8 cellular contexts compared by ENCODE assay signal in the genomic region with DNA sequence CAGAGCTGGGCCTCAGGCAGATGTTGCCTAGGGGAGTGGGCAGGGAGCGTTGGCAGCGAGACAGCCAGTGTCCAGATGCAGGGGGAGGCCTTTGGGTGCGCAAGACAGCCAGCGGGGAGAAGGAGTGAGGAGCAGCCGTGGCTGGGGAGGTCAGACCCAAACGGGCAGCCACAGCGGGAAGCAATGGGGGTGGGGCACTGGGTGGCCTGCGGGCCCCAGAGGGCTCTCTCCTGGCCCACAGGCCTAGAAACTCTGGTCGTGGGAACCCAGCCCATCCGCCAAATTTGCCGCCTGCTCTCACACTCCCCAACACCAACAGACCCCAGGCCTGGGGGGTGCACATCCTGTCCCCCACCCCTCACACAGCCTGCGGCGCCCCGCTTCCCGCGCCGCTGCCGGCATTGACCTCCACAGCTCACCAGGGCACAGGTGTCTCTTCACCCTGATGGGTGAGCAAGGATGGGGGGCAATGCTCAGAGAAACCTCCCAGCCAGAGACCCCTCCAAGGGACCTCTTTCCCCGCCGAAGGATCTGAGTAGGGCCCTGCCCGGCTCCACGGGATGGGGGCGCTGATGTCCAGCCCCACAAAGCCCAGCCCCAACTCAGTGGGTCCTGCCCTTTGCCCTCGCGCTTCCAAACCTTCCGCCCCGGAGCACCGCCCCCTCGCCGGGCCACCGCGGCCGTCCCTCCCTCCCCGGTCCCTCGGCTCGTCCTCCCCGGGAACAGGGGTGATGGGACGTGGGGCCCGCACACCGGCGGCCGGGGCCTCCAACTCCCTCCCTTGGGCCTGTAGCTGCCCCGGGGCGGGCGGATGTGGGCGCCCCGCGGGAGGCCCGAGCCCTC. TPM values are rescaled to one million over a fixed set of nuclear protein-coding genes. Genes with fewer than 3 reads are reported as not detected.
DNase-seq lines count a peak whose midpoint lies in the region; ATAC-seq and TF ChIP-seq lines count a peak whose summit lies in the region.

No MANE protein-coding gene starts in this region.

- H3K9me3 ChIP-seq in WERI-Rb-1 (ENCODE audit: severe bottlenecking) (no peaks in the 10 kb centered on the region), duodenal mucosa (ENCODE audit: control insufficient read depth in 1 of 2, low read length in 2 of 2) (no peaks in the 10 kb centered on the region), mesenchymal stem cell (ENCODE audit: control insufficient read depth, low read length) (no peaks in the 10 kb centered on the region)

- H3K4me2 ChIP-seq in mesenchymal stem cell (ENCODE audit: low read length, poor library complexity, severe bottlenecking): peak overlapping the region; percentile 62

- peak; percentile 58 for DNase-seq in 8988T
- DNase-seq in HL-60 (ENCODE audit: low read depth in 1 of 2, low spot score in 1 of 2): no peak
- peak; percentile 56 for DNase-seq in WERI-Rb-1
- peak; percentile 56 for DNase-seq in mesenchymal stem cell
- peak in 39 of 49 donors; percentile 16 to 78 (median 50) for DNase-seq in substantia nigra (lab: John Stamatoyannopoulos, UW)
- DNase-seq in NCI-H774 (lab: John Stamatoyannopoulos, UW): no peak

- WGBS in mesenchymal stem cell: 5% methylated on average over 41 of the region's 49 CpGs

- H4K91ac ChIP-seq in mesenchymal stem cell (ENCODE audit: low read length): peak overlapping the region; percentile 96

- peak overlapping the region; percentile 72 for H2AK5ac ChIP-seq in mesenchymal stem cell (ENCODE audit: low read length, severe bottlenecking)

- H3K36me3 ChIP-seq in WERI-Rb-1 (0 out of 2 replicates have a peak, but pooled peaks cover 4% of the 10 kb centered on the region), duodenal mucosa (ENCODE audit: control insufficient read depth in 1 of 2, insufficient read depth in 2 of 2, low read length in 2 of 2) (no peaks in the 10 kb centered on the region), mesenchymal stem cell (ENCODE audit: control insufficient read depth in 1 of 2, insufficient read depth in 2 of 2, low read depth in 1 of 2, low read length in 2 of 2) (peaks cover 12 to 20% of the 10 kb centered on the region in 2 experiments)

- peak overlapping the region in 1 of 2 experiments; percentile 51 for H3K23ac ChIP-seq in mesenchymal stem cell (ENCODE audit: low read length in 2 of 2)

- peak overlapping the region; percentile 50 to 59 for H3K9ac ChIP-seq in duodenal mucosa (ENCODE audit: low read depth in 1 of 2, low read length in 2 of 2)
- peak overlapping the region; percentile 94 for H3K9ac ChIP-seq in mesenchymal stem cell (ENCODE audit: low read length)

- H3K27me3 ChIP-seq in HL-60 (ENCODE audit: insufficient read depth, poor library complexity, severe bottlenecking) (no peaks in the 10 kb centered on the region), WERI-Rb-1 (ENCODE audit: insufficient read depth, low read depth, severe bottlenecking) (no peaks in the 10 kb centered on the region), duodenal mucosa (ENCODE audit: control insufficient read depth in 1 of 2, insufficient read depth in 2 of 2, low read length in 2 of 2) (no peaks in the 10 kb centered on the region), mesenchymal stem cell (ENCODE audit: control insufficient read depth in 1 of 2, insufficient read depth in 1 of 2, low read length in 2 of 2) (no peaks in the 10 kb centered on the region)

- no peak overlapping the region for H2AFZ ChIP-seq in mesenchymal stem cell (ENCODE audit: low read depth, low read length)

- H2BK120ac ChIP-seq in mesenchymal stem cell (ENCODE audit: low read depth, low read length): peak overlapping the region; percentile 99

- H3K4me1 ChIP-seq in duodenal mucosa (ENCODE audit: control insufficient read depth in 1 of 2, insufficient read depth in 2 of 2, low read length in 2 of 2) (peaks cover 60 to 62% of the 10 kb centered on the region in 2 donors), mesenchymal stem cell (ENCODE audit: control insufficient read depth, insufficient read depth, low read depth, low read length) (peaks cover 46% of the 10 kb centered on the region)

- peak overlapping the region; percentile 99 for H2BK5ac ChIP-seq in mesenchymal stem cell (ENCODE audit: low read depth, low read length, poor library complexity, severe bottlenecking)

- H2BK12ac ChIP-seq in mesenchymal stem cell (ENCODE audit: low read length in 2 of 2): peak overlapping the region; percentile 67 to 74

- H3K4ac ChIP-seq in mesenchymal stem cell (ENCODE audit: low read depth in 1 of 2, low read length in 2 of 2): peak overlapping the region; percentile 93 to 97

- H3K27ac ChIP-seq in HL-60 (replicated peaks): peak overlapping the region; percentile 34
- peak overlapping the region; percentile 68 for H3K27ac ChIP-seq in WERI-Rb-1
- peak overlapping the region; percentile 90 for H3K27ac ChIP-seq in duodenal mucosa (ENCODE audit: low read depth, low read length)
- H3K27ac ChIP-seq in mesenchymal stem cell (ENCODE audit: low read length, poor library complexity, severe bottlenecking): peak overlapping the region; percentile 89
- H3K27ac ChIP-seq in substantia nigra (ENCODE audit: low read depth, low read length, poor library complexity, severe bottlenecking): peak overlapping the region; percentile 89

- TF ChIP-seq CTCF in HL-60 (IDR thresholded peaks at IDR 0.05; ENCODE audit: insufficient read depth, low read length) (no peak), WERI-Rb-1 (IDR thresholded peaks at IDR 0.05; ENCODE audit: low read depth, low read length) (peak; percentile 61)

- H3K4me3 ChIP-seq in HL-60 (replicated peaks; ENCODE audit: insufficient read depth, low read length): peak overlapping the region; percentile 55
- peak overlapping the region; percentile 63 for H3K4me3 ChIP-seq in WERI-Rb-1 (ENCODE audit: low read depth, low read length)
- peak overlapping the region; percentile 68 to 74 for H3K4me3 ChIP-seq in duodenal mucosa (ENCODE audit: low read depth in 1 of 2, low read length in 2 of 2)
- H3K4me3 ChIP-seq in mesenchymal stem cell (ENCODE audit: insufficient read depth in 1 of 2, low read depth in 1 of 2, low read length in 2 of 2): peak overlapping the region; percentile 70 to 93

- H3K79me1 ChIP-seq in mesenchymal stem cell (replicated peaks; ENCODE audit: low read length, poor library complexity, severe bottlenecking): no peaks in the 10 kb centered on the region

- peak overlapping the region; percentile 82 to 96 for H3K14ac ChIP-seq in mesenchymal stem cell (ENCODE audit: low read length in 2 of 2)

- H3K18ac ChIP-seq in mesenchymal stem cell (ENCODE audit: low read depth in 1 of 2, low read length in 2 of 2): peak overlapping the region; percentile 96 to 100

- H4K8ac ChIP-seq in mesenchymal stem cell (ENCODE audit: low read length): peak overlapping the region; percentile 83

- no peak for TF ChIP-seq POLR2A in GM18505 (IDR thresholded peaks at IDR 0.05; ENCODE audit: borderline replicate concordance, extremely low read depth, insufficient read depth, insufficient read length)

- peak overlapping the region; percentile 79 for H2BK15ac ChIP-seq in mesenchymal stem cell (ENCODE audit: low read depth, poor library complexity, severe bottlenecking)

- ATAC-seq in GM18505 (IDR thresholded peaks at IDR 0.05; ENCODE audit: unreplicated experiment): peak; percentile 40

RNA-seq across cellular contexts. Expression of gene HDAC7, which starts 0.8 kb away (rescaled TPM):
- polyA plus RNA-seq in mesenchymal stem cell (2013, experiment 1 of 2): 50.4 TPM
- polyA plus RNA-seq in mesenchymal stem cell (2013, experiment 2 of 2): 47.9 TPM

RNA-seq across cellular contexts. Expression of gene SLC48A1, which starts 45.9 kb away (rescaled TPM):
- 8.4 TPM for polyA plus RNA-seq in mesenchymal stem cell (2013, experiment 1 of 2)
- 8.3 TPM for polyA plus RNA-seq in mesenchymal stem cell (2013, experiment 2 of 2)

Comparison
In these comparisons a context has a peak if more than half of its experiments do, and no peak if none do; other contexts are left out.
1. DNase-seq: peak in 8988T (single experiment), WERI-Rb-1 (single experiment), mesenchymal stem cell (single experiment) and substantia nigra (39 of 49); none in HL-60 (0 of 2) and NCI-H774 (single experiment).
2. H3K27ac ChIP-seq: peak in every context shown above with its lines; median percentile 90 in duodenal mucosa; 89 in mesenchymal stem cell; 89 in substantia nigra; 68 in WERI-Rb-1; 34 in HL-60.
3. Peak in every context shown above with its lines, with median percentiles within 50 percentile points of each other: H3K4me3 ChIP-seq.